23 cellular contexts compared by ENCODE assay signal in the genomic region with DNA sequence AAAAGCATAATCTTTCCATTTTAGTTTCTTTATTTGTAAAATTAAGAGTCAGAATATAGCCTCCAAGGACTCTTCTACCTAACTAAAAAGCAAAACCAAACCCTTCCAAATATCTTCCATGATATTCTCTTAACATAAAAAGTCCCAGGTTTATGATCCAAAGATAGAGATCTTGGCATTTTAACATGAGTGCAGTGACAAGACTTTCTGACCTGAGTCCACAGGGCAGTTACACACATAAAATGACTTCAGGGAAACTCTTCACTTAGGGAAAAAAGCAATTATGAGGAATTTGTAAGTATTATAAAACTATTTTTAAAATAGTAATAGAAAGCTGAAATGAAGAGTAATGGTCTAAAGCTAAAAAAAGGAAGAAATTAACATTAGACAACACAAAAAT.
"Had no signal": no experiment of that assay in that cellular context is flagged by ENCODE, and none has a peak within 500 bp of the region (broad histone marks: within the 10 kb centered on the region; RNA-seq: fewer than 3 reads in every experiment).

No MANE protein-coding gene starts in this region.

- H3K4me3 ChIP-seq: coronary artery, dorsolateral prefrontal cortex, esophagus muscularis mucosa, gastroesophageal sphincter, heart right ventricle, left lung, lower lobe of right lung had no signal

- H3K36me3 ChIP-seq: esophagus muscularis mucosa, gastroesophageal sphincter, heart right ventricle, left lung, lower lobe of right lung had no signal

- H3K36me3 Mint-ChIP-seq: mesothelial cell of epicardium; naive thymus-derived CD4-positive, alpha-beta T cell had no signal

- H3K27me3 ChIP-seq: dorsolateral prefrontal cortex, esophagus muscularis mucosa, foreskin keratinocyte, gastroesophageal sphincter, heart right ventricle, left lung had no signal

- ATAC-seq: foreskin keratinocyte; gastroesophageal sphincter; left lung; lower lobe of right lung; naive thymus-derived CD4-positive, alpha-beta T cell had no signal

- DNase-seq: dermis blood vessel endothelial cell; dorsolateral prefrontal cortex; effector CD4-positive, alpha-beta T cell; effector memory CD4-positive, alpha-beta T cell; foreskin keratinocyte; head of caudate nucleus; hippocampal formation; left cardiac atrium; left lung; left ventricle myocardium superior; lower lobe of right lung; mesenchymal stem cell; naive thymus-derived CD4-positive, alpha-beta T cell had no signal

- H3K4me3 Mint-ChIP-seq: mesothelial cell of epicardium; naive thymus-derived CD4-positive, alpha-beta T cell had no signal

- H3K4me1 ChIP-seq: esophagus muscularis mucosa, foreskin keratinocyte, gastroesophageal sphincter, left lung, lower lobe of right lung had no signal

- H3K4me1 Mint-ChIP-seq: naive thymus-derived CD4-positive, alpha-beta T cell had no signal

- H3K9me3 ChIP-seq: esophagus muscularis mucosa, gastroesophageal sphincter, heart right ventricle, left lung, lower lobe of right lung had no signal

- FAIRE-seq: colon, endothelial cell of umbilical vein, frontal cortex, islet of Langerhans, keratinocyte had no signal

- H3K27ac ChIP-seq: coronary artery, esophagus muscularis mucosa, foreskin keratinocyte, gastroesophageal sphincter, heart right ventricle, left lung, lower lobe of right lung had no signal

- H3K27ac Mint-ChIP-seq: mesothelial cell of epicardium; naive thymus-derived CD4-positive, alpha-beta T cell had no signal
